7 cellular contexts compared by ENCODE assay signal in the genomic region with DNA sequence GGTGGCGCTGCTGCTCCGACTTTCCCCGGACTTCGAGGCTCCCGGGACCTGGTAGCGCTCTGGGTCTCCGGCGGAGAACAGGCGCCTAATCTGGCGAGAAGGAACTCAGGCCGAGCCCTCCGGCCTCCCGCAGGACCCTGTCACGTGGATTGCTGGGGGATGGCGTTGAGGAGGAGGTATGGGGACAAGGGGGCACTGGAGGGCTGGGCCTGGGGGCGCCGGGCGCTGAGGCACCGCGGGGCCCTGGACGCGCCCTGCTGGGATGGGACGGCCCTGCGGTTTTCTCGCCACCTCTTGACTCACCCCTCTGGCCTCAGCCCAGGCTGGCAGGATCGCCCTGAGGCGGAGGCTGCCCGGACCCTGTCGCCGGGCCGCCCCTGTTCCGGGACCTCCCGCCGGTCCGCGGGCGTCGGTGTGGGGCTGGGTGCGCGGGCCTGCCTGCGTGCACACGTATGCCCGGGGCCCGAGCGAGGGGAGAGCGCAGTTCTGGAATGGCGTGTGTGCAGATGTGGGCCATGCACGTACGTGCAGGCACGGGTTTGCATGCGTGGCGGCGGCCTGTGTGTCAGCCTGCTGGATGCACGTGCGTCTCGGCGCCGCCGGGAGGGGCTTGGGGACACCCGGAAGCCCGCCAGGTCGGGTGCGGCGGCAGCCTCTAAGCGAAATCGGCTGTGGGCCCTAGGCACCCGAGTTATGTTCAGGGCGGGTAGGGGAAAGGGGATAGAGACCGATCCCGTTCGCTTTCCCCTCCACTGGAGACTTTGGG. TPM values are rescaled to one million over a fixed set of nuclear protein-coding genes. Genes with fewer than 3 reads are reported as not detected.
DNase-seq lines count a peak whose midpoint lies in the region; ATAC-seq and TF ChIP-seq lines count a peak whose summit lies in the region.

No MANE protein-coding gene starts in this region.

- H3K9me3 Mint-ChIP-seq in HFFc6 (no peaks in the 10 kb centered on the region), memory B cell (no peaks in the 10 kb centered on the region)
- no peaks in the 10 kb centered on the region for H3K9me3 Mint-ChIP-seq in activated CD4-positive, alpha-beta memory T cell treated with anti-CD3 and anti-CD28 coated beads for 36 hours

- H3K36me3 Mint-ChIP-seq in HFFc6 (ENCODE audit: low read depth) = no peaks in the 10 kb centered on the region
- H3K36me3 Mint-ChIP-seq in activated CD4-positive, alpha-beta memory T cell treated with anti-CD3 and anti-CD28 coated beads for 36 hours = peaks cover under 1% of the 10 kb centered on the region
- H3K36me3 Mint-ChIP-seq in memory B cell = peaks cover 5% of the 10 kb centered on the region

- CTCF ChIA-PET in activated CD4-positive, alpha-beta memory T cell treated with anti-CD3 and anti-CD28 coated beads for 36 hours (lab: Charles Lee) = interaction anchor here (0.5 to 3.9 kb wide), 18 partner anchors 10 to 295 kb away, joined by 3 to 89 read pairs (median 6); partner anchors contain the start of gene PPCDC

- in situ Hi-C loops in GM13976 (cut with MboI; ENCODE audit: low sequenced_read_pairs, unreplicated experiment) = loop anchor here (5.0 to 10.0 kb wide), 2 partner anchors 70 to 108 kb away; no protein-coding TSS in a partner anchor

- TF ChIP-seq CTCF in GM13976 (IDR thresholded peaks at IDR 0.05; ENCODE audit: borderline replicate concordance, control extremely low read depth, extremely low read depth, insufficient read depth, missing control alignments) (no peak), HFFc6 (IDR thresholded peaks at IDR 0.05) (peak; percentile 76)

- H3K27ac Mint-ChIP-seq in HFFc6 (peak overlapping the region; percentile 89), memory B cell (peak overlapping the region; percentile 95)
- H3K27ac Mint-ChIP-seq in activated CD4-positive, alpha-beta memory T cell treated with anti-CD3 and anti-CD28 coated beads for 36 hours = peak overlapping the region; percentile 84

- H3K4me1 Mint-ChIP-seq in HFFc6 (ENCODE audit: low read depth) = peaks cover 30% of the 10 kb centered on the region
- peaks cover 35% of the 10 kb centered on the region for H3K4me1 Mint-ChIP-seq in activated CD4-positive, alpha-beta memory T cell treated with anti-CD3 and anti-CD28 coated beads for 36 hours (ENCODE audit: low read depth)
- peaks cover 31% of the 10 kb centered on the region for H3K4me1 Mint-ChIP-seq in memory B cell

- DNase-seq in GM13976 (ENCODE audit: low spot score) (peak; percentile 85), HFFc6 (peak; percentile 80), NCI-H2227 (lab: John Stamatoyannopoulos, UW; ENCODE audit: unreplicated experiment) (peak; percentile 58), ecto neural progenitor cell (ENCODE audit: low spot score) (peak; percentile 74), memory B cell (ENCODE audit: low spot score in 2 of 2) (peak; percentile 77 to 83)
- DNase-seq in activated CD4-positive, alpha-beta memory T cell treated with anti-CD3 and anti-CD28 coated beads for 36 hours = peak; percentile 89
- DNase-seq in stimulated activated CD8-positive, alpha-beta memory T cell treated with anti-CD3 and anti-CD28 coated beads, Interleukin-15, amount 100 ng/mL, for 24 hours (ENCODE audit: low read depth) = peak; percentile 61

- intact Hi-C loops in activated CD4-positive, alpha-beta memory T cell treated with anti-CD3 and anti-CD28 coated beads for 36 hours (cut with micrococcal nuclease) = loop anchor here (5.0 to 10.0 kb wide), 3 partner anchors 250 to 415 kb away; partner anchors contain the start of genes SCAMP2 and SIN3A

- H3K27me3 Mint-ChIP-seq in HFFc6 (ENCODE audit: insufficient read depth) (peaks cover 2% of the 10 kb centered on the region), memory B cell (peaks cover 1% of the 10 kb centered on the region)
- H3K27me3 Mint-ChIP-seq in activated CD4-positive, alpha-beta memory T cell treated with anti-CD3 and anti-CD28 coated beads for 36 hours = no peaks in the 10 kb centered on the region

- ATAC-seq in memory B cell (ENCODE audit: low read depth) = peak; percentile 71

- POLR2A ChIA-PET in activated CD4-positive, alpha-beta memory T cell treated with anti-CD3 and anti-CD28 coated beads for 36 hours (lab: Charles Lee) = interaction anchor here (1.1 to 3.2 kb wide), 6 partner anchors 159 to 253 kb away, joined by 4 to 30 read pairs (median 5); partner anchors contain the start of genes PPCDC and RPP25

- peak overlapping the region; percentile 90 for H3K4me3 Mint-ChIP-seq in HFFc6
- H3K4me3 Mint-ChIP-seq in activated CD4-positive, alpha-beta memory T cell treated with anti-CD3 and anti-CD28 coated beads for 36 hours = peak overlapping the region; percentile 89
- H3K4me3 Mint-ChIP-seq in memory B cell = peak overlapping the region; percentile 90

RNA-seq across cellular contexts. Expression of gene C15orf39, which starts 0.8 kb away (rescaled TPM):
- 10 to 100 TPM in 5 of 6 experiments, 1 to 10 TPM in 1; 8.8 to 14.8 (median 12.0) TPM for total RNA-seq in HFFc6 (2021; fragmentation: NEBNext Ultra II Directional; extraction: Animal tissue kit (Norgen Biotek cat#: 25700))
- total RNA-seq in activated CD4-positive, alpha-beta memory T cell treated with anti-CD3 and anti-CD28 coated beads for 36 hours = 10 to 100 TPM; 14.1 to 14.2 TPM

RNA-seq across cellular contexts. Expression of gene GOLGA6C, which starts 55.7 kb away (rescaled TPM):
- total RNA-seq in HFFc6 (2021; fragmentation: NEBNext Ultra II Directional; extraction: Animal tissue kit (Norgen Biotek cat#: 25700)) = not detected
- total RNA-seq in activated CD4-positive, alpha-beta memory T cell treated with anti-CD3 and anti-CD28 coated beads for 36 hours = not detected

Comparison
In these comparisons a context has a peak if more than half of its experiments do, and no peak if none do; other contexts are left out.
1. Peak in every context shown above with its lines: DNase-seq and ATAC-seq.